ENCODE assay signal across 14 cellular contexts in genomic region chr1:234585333-234586055, GRCh38. TPM values are rescaled to one million over a fixed set of nuclear protein-coding genes. Genes with fewer than 3 reads are reported as not detected.
DNase-seq lines count a peak whose midpoint lies in the region; ATAC-seq, FAIRE-seq and TF ChIP-seq lines count a peak whose summit lies in the region.
"Had no signal": no experiment of that assay in that cellular context is flagged by ENCODE, and none has a peak within 500 bp of the region (broad histone marks: within the 10 kb centered on the region; RNA-seq: fewer than 3 reads in every experiment).

No MANE protein-coding gene starts in this region.

- TF ChIP-seq RAD21 in SK-N-SH (IDR thresholded peaks at IDR 0.05; ENCODE audit: low read length), result no peak

- no peaks in the 10 kb centered on the region for H3K27me3 ChIP-seq in SK-N-SH (ENCODE audit: insufficient read depth)
- H3K27me3 ChIP-seq in psoas muscle (ENCODE audit: insufficient read depth in 3 of 3, low read length in 2 of 3), result no peaks in the 10 kb centered on the region
- H3K27me3 ChIP-seq: BLaER1 treated with 17β-estradiol and CSF1 and Interleukin-3, amounts not matched to agents 10 nM and 100 nM had no signal

- no peaks in the 10 kb centered on the region for H3F3A ChIP-seq in SK-N-SH (replicated peaks; ENCODE audit: insufficient read depth)

- no peak for FAIRE-seq in urothelium cell line (lab: Jason Lieb, UNC)

- CTCF ChIA-PET in SK-N-SH (lab: Yijun Ruan, JAX), result interaction anchor here (0.9 to 2.1 kb wide), 7 partner anchors 10 to 498 kb away, joined by 3 to 6 read pairs (median 4); no protein-coding TSS in a partner anchor

- H3K4me3 ChIP-seq in SK-N-SH (ENCODE audit: low read depth in 2 of 2, low read length in 1 of 2) (no peak overlapping the region), fibroblast of pulmonary artery (replicated peaks; ENCODE audit: low read depth, low read length) (no peak overlapping the region), psoas muscle (peak overlapping the region; percentile 32)
- H3K4me3 ChIP-seq: BLaER1 treated with 17β-estradiol and CSF1 and Interleukin-3, amounts not matched to agents 10 nM and 100 nM had no signal

- no peaks in the 10 kb centered on the region for H4K20me1 ChIP-seq in SK-N-SH (ENCODE audit: insufficient read depth)
- H4K20me1 ChIP-seq: BLaER1 treated with 17β-estradiol and CSF1 and Interleukin-3, amounts not matched to agents 10 nM and 100 nM had no signal

- POLR2A ChIA-PET in SK-N-SH (lab: Yijun Ruan, JAX), result interaction anchor here (0.6 to 1.2 kb wide), 2 partner anchors 31 to 42 kb away, joined by 3 read pairs; no protein-coding TSS in a partner anchor

- no peak for TF ChIP-seq EP300 in SK-N-SH (IDR thresholded peaks at IDR 0.05; ENCODE audit: borderline replicate concordance in 1 of 2, low read depth in 1 of 2, low read length in 1 of 2)

- ATAC-seq in psoas muscle (peak; percentile 31 to 62 (median 56)), HG03342 (IDR thresholded peaks at IDR 0.05; ENCODE audit: unreplicated experiment) (no peak), HG03460 (IDR thresholded peaks at IDR 0.05; ENCODE audit: unreplicated experiment) (no peak)
- ATAC-seq: effector memory CD8-positive, alpha-beta T cell; PC-3 had no signal

- peak; percentile 70 for DNase-seq in AG20443 (ENCODE audit: low spot score)
- no peak for DNase-seq in SK-N-SH
- DNase-seq in fibroblast of pulmonary artery (ENCODE audit: low read depth), result peak; percentile 50
- peak; percentile 39 to 69 for DNase-seq in psoas muscle
- no peak for DNase-seq in NCI-H446 (lab: John Stamatoyannopoulos, UW)
- no peak for DNase-seq in urothelium cell line (ENCODE audit: low spot score)
- DNase-seq: activated B cell treated with CpG ODN at 0.5 μM for 24 hours; effector memory CD8-positive, alpha-beta T cell; islet precursor cell; PC-3; stimulated activated CD8-positive, alpha-beta memory T cell treated with anti-CD3 and anti-CD28 coated beads, Interleukin-4, amount 100 ng/mL, for 48 hours had no signal

- H3K79me2 ChIP-seq in SK-N-SH (ENCODE audit: insufficient read depth), result no peaks in the 10 kb centered on the region

- H3K27ac ChIP-seq in SK-N-SH (ENCODE audit: low read depth in 2 of 2, low read length in 1 of 2) (peak overlapping the region in 1 of 2 experiments; percentile 2; a peak in 1 of 4 replicates), psoas muscle (peak overlapping the region; percentile 97)
- H3K27ac ChIP-seq: BLaER1 treated with 17β-estradiol and CSF1 and Interleukin-3, amounts not matched to agents 10 nM and 100 nM had no signal

- H3K4me2 ChIP-seq in SK-N-SH, result no peak overlapping the region

- no peak overlapping the region for H3K9ac ChIP-seq in SK-N-SH
- H3K9ac ChIP-seq: BLaER1 treated with 17β-estradiol and CSF1 and Interleukin-3, amounts not matched to agents 10 nM and 100 nM had no signal

- intact Hi-C loops in psoas muscle (cut with DNase I), result no loop called here

- no peak for TF ChIP-seq CTCF in SK-N-SH (IDR thresholded peaks at IDR 0.05)
- no peak for TF ChIP-seq CTCF in fibroblast of pulmonary artery (IDR thresholded peaks at IDR 0.05; ENCODE audit: low read length, missing control alignments)
- TF ChIP-seq CTCF in psoas muscle (IDR thresholded peaks at IDR 0.05), result no peak

- no peaks in the 10 kb centered on the region for H3K9me3 ChIP-seq in SK-N-SH
- no peaks in the 10 kb centered on the region for H3K9me3 ChIP-seq in psoas muscle

- 84% methylated on average over 8 of the region's 8 CpGs for WGBS in SK-N-SH (ENCODE audit: low lambda C conversion rate)
- WGBS in psoas muscle, 3 donors, result 22 to 52% (median 29%) methylated on average over 8 of the region's 8 CpGs

- H3K4me1 ChIP-seq in SK-N-SH (ENCODE audit: control insufficient read depth in 1 of 2, insufficient read depth in 2 of 2, low read depth in 1 of 2, low read length in 1 of 2), result peaks cover 0 to 11% of the 10 kb centered on the region in 2 experiments; a peak in 1 of 4 replicates
- peaks cover 57% of the 10 kb centered on the region for H3K4me1 ChIP-seq in psoas muscle

- H3K36me3 ChIP-seq in SK-N-SH (replicated peaks in 1 of 2; ENCODE audit: control insufficient read depth in 1 of 2, insufficient read depth in 2 of 2, low read length in 1 of 2) (no peaks in the 10 kb centered on the region), psoas muscle (ENCODE audit: insufficient read depth in 1 of 2, low read depth in 1 of 2) (no peaks in the 10 kb centered on the region)

- no peaks in the 10 kb centered on the region for H3K9me2 ChIP-seq in SK-N-SH

- no peak overlapping the region for H2AFZ ChIP-seq in SK-N-SH (ENCODE audit: low read depth)

TF ChIP-seq in SK-N-SH, 30 proteins besides CTCF, POLR2A, EP300 and RAD21:
- TF ChIP-seq FOSL2 (IDR thresholded peaks at IDR 0.05; ENCODE audit: borderline replicate concordance, low read depth) (peak; percentile 19; the same call in 1 of the 2 replicates), PBX3 (IDR thresholded peaks at IDR 0.05) (peak; percentile 36; the same call in 1 of the 2 replicates), GATA2 (CRISPR knock-in tag; IDR thresholded peaks at IDR 0.05) (no peak)

RNA-seq across cellular contexts. Expression of gene IRF2BP2, which starts 24.5 kb away (rescaled TPM):
- polyA plus RNA-seq in SK-N-SH (2012; rRNA removed) (40.3 and 73.9 TPM in 2 replicates), psoas muscle (10 to 100 TPM; 53.6 to 63.6 (median 56.4) TPM)
- polyA plus RNA-seq in SK-N-SH (2012; cell fraction: cytosol; rRNA removed), result 28.1 and 46.6 TPM in 2 replicates
- polyA plus RNA-seq in SK-N-SH (2012; cell fraction: nucleus; rRNA removed), result 73.9 and 167 TPM in 2 replicates
- total RNA-seq in psoas muscle, result 100 to 1,000 TPM in 1 of 4 donors, 10 to 100 TPM in 3; 73.4 to 116 (median 87.8) TPM

Comparison
In these comparisons a context has a peak if more than half of its experiments do, and no peak if none do; other contexts are left out.
1. DNase-seq: peak in AG20443 (single experiment), fibroblast of pulmonary artery (single experiment) and psoas muscle (2 of 2); none in SK-N-SH (single experiment), NCI-H446 (0 of 2) and urothelium cell line (single experiment).
2. ATAC-seq: peak in psoas muscle (4 of 4); none in HG03342 (single experiment) and HG03460 (single experiment).